In the genomic region with DNA sequence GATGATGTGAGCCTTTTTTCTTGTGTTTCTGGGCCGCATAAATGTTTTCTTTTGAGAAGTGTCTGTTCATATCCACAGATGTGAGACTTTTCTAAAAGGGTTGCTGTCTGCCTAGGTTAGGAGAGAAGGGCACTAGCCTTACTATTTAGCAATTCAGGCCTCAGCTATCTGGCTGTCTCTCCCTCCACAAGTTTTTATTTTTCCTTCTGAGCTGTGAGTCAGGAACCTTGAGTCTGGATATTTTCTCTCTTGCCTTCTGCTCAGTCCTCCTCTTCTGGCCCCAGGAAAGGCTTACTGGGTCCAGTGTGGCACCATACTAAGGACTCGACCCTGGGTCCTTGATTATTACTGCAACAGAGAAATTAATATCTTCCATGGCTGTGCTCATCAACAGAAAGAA, we compare ENCODE assay signal across 23 cellular contexts.
DNase-seq lines count a peak whose midpoint lies in the region; ATAC-seq and TF ChIP-seq lines count a peak whose summit lies in the region.
"Had no signal": no experiment of that assay in that cellular context is flagged by ENCODE, and none has a peak within 500 bp of the region (broad histone marks: within the 10 kb centered on the region; RNA-seq: fewer than 3 reads in every experiment).

No MANE protein-coding gene starts in this region.

- in situ Hi-C loops in ACHN (cut with HindIII; ENCODE audit: low pct_ligation_motif_present, low pct_unique_long_range_greater_than_20kb, low sequenced_read_pairs): no loop called here

- no peaks in the 10 kb centered on the region for H3K27me3 ChIP-seq in right cardiac atrium (ENCODE audit: control insufficient read depth, insufficient read depth)
- H3K27me3 ChIP-seq in left lung: no peaks in the 10 kb centered on the region
- H3K27me3 ChIP-seq in sigmoid colon: no peaks in the 10 kb centered on the region
- H3K27me3 ChIP-seq: BE2C, right lobe of liver, testis had no signal

- H3K27ac ChIP-seq in right cardiac atrium (ENCODE audit: low read length) (peak overlapping the region; percentile 2), left lung (peak overlapping the region; percentile 50 to 53), sigmoid colon (peak overlapping the region; percentile 30 to 80 (median 76))
- H3K27ac ChIP-seq: right lobe of liver, SK-N-MC, testis, VCaP had no signal

- no peak for TF ChIP-seq POLR2A in sigmoid colon (IDR thresholded peaks at IDR 0.05)

- no peak for TF ChIP-seq EP300 in sigmoid colon (IDR thresholded peaks at IDR 0.05)

- TF ChIP-seq CTCF in left lung (IDR thresholded peaks at IDR 0.05) (no peak), sigmoid colon (IDR thresholded peaks at IDR 0.05) (no peak)

- no peak for ATAC-seq in right cardiac atrium
- no peak for ATAC-seq in Right ventricle myocardium inferior
- ATAC-seq in left lung: no peak
- ATAC-seq: GM23338; naive thymus-derived CD4-positive, alpha-beta T cell; right lobe of liver had no signal

- DNase-seq in right cardiac atrium: no peak
- DNase-seq in Right ventricle myocardium inferior (ENCODE audit: missing footprints): no peak
- no peak for DNase-seq in left lung
- no peak for DNase-seq in sigmoid colon
- DNase-seq in DMS 273 treated with DMSO at 0.1 percent for 48 hours (lab: John Stamatoyannopoulos, UW): no peak
- DNase-seq in ACHN: no peak
- DNase-seq in DMS153 treated with DMSO at 0.1 percent for 48 hours (lab: John Stamatoyannopoulos, UW; ENCODE audit: unreplicated experiment): no peak
- DNase-seq in hepatic stellate cell (ENCODE audit: low spot score): no peak
- DNase-seq: 8988T; BE2C; Caco-2; effector CD4-positive, alpha-beta T cell; kidney; naive thymus-derived CD4-positive, alpha-beta T cell; NCI-H1105 treated with DMSO at 0.1 percent for 48 hours; NCI-H2081; NCI-H510A; NK-92 treated with Interleukin-12 subunit alpha and Interleukin-12 subunit beta, amount 100 ng/mL, for 24 hours; right lobe of liver; testis had no signal

- H3K36me3 ChIP-seq in left lung (no peaks in the 10 kb centered on the region), sigmoid colon (no peaks in the 10 kb centered on the region)
- H3K36me3 ChIP-seq: BE2C, right lobe of liver had no signal

- 91% methylated on average over 2 of the region's 2 CpGs for WGBS in right cardiac atrium
- 86 to 87% methylated on average over 2 of the region's 2 CpGs for WGBS in sigmoid colon, 2 donors

- no peaks in the 10 kb centered on the region for H3K9me3 ChIP-seq in right cardiac atrium (ENCODE audit: control insufficient read depth, low read length)
- peaks cover 0 to 2% of the 10 kb centered on the region in 2 donors for H3K9me3 ChIP-seq in left lung
- no peaks in the 10 kb centered on the region for H3K9me3 ChIP-seq in sigmoid colon
- H3K9me3 ChIP-seq: BE2C, Caco-2, right lobe of liver, testis had no signal

- intact Hi-C loops in right cardiac atrium (cut with DNase I) (loop anchor here in 1 of 4 donors (5.0 kb wide), 1 partner anchor 108 kb away; no protein-coding TSS in a partner anchor), Right ventricle myocardium inferior (cut with DNase I) (loop anchor here (5.0 to 10.0 kb wide), 2 partner anchors 218 to 465 kb away; no protein-coding TSS in a partner anchor), left lung (cut with DNase I) (no loop called here), sigmoid colon (cut with DNase I) (loop anchor here (10.0 kb wide), 1 partner anchor 1045 kb away; a partner anchor contains a TSS)

- no peak overlapping the region for H3K4me3 ChIP-seq in right cardiac atrium (ENCODE audit: low read length)
- H3K4me3 ChIP-seq in left lung: no peak overlapping the region
- no peak overlapping the region for H3K4me3 ChIP-seq in sigmoid colon
- H3K4me3 ChIP-seq: GM23338, right lobe of liver, SK-N-MC, testis had no signal

- peaks cover 3% of the 10 kb centered on the region for H3K4me1 ChIP-seq in right cardiac atrium (ENCODE audit: control insufficient read depth, insufficient read depth, low read length)
- no peaks in the 10 kb centered on the region for H3K4me1 ChIP-seq in left lung
- H3K4me1 ChIP-seq in sigmoid colon: peaks cover 0 to 42% (median 25%) of the 10 kb centered on the region in 4 donors
- H3K4me1 ChIP-seq: BE2C, Caco-2, right lobe of liver, testis had no signal

Comparison
In these comparisons a context has a peak if more than half of its experiments do, and no peak if none do; other contexts are left out.
1. H3K27ac ChIP-seq: peak in every context shown above with its lines; median percentile 76 in sigmoid colon; 52 in left lung; 2 in right cardiac atrium.
2. intact Hi-C loops: an anchor here in Right ventricle myocardium inferior (5.0 to 10.0 kb wide) and sigmoid colon (10.0 kb wide); none called in left lung.